Comparison of ENCODE assay signal across 24 cellular contexts in the genomic region with DNA sequence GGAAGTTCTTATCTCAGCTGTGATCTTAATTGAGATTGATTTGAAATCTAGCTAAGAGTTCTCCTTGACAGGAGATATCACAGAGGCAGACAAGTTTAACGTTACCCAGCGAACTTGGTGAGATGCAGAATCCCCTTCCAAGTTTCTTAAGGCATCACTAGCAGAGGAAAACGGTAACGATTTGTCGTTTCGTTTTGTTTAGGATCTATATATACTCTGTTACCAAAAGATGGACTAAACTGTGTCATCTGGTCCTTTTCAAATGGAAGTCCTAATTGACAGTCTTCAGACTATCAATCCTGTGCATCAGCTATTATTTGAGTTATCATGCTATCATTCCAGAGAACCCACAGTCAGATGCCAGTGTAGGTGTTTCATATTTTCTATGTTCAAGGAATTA.
"Had no signal": no experiment of that assay in that cellular context is flagged by ENCODE, and none has a peak within 500 bp of the region (broad histone marks: within the 10 kb centered on the region; RNA-seq: fewer than 3 reads in every experiment).

No MANE protein-coding gene starts in this region.

- DNase-seq: natural killer cell; occipital lobe; ovary; psoas muscle; right cardiac atrium; right lobe of liver; sigmoid colon; small intestine; stimulated activated CD4-positive, alpha-beta T cell treated with anti-CD3 and anti-CD28 coated beads, Interleukin-15, amount 100 ng/mL, for 24 hours; stimulated activated CD4-positive, alpha-beta T cell treated with anti-CD3 and anti-CD28 coated beads, Interleukin-2, amount 100 ng/mL, for 24 hours; stimulated activated CD4-positive, alpha-beta T cell treated with anti-CD3 and anti-CD28 coated beads, Interleukin-2, amount 100 ng/mL, for 48 hours; stimulated activated CD4-positive, alpha-beta T cell treated with anti-CD3 and anti-CD28 coated beads, Interleukin-4, amount 100 ng/mL, for 24 hours; stimulated activated naive B cell treated with anti-CD40 and anti-IgM and Interleukin-4, amounts not matched to agents 10 μg/mL and 1 μg/mL and 100 μg/mL, for 72 hours; stimulated activated naive CD4-positive, alpha-beta T cell treated with Interleukin-2 at 50 U/mL for 16 hours; stomach; thyroid gland; trophoblast cell; upper lobe of left lung had no signal

- H3K27ac ChIP-seq: neural progenitor cell, ovary, parathyroid adenoma, psoas muscle, right lobe of liver, sigmoid colon, stomach, thoracic aorta, thyroid gland, tibial nerve, upper lobe of left lung, vagina had no signal

- H3K27me3 ChIP-seq: neural progenitor cell, ovary, right lobe of liver, sigmoid colon, stomach, thyroid gland, tibial nerve, upper lobe of left lung, vagina had no signal

- FAIRE-seq: small intestine, urothelium cell line had no signal

- H2AFZ ChIP-seq: neural progenitor cell, parathyroid adenoma had no signal

- H3K9ac ChIP-seq: neural progenitor cell, parathyroid adenoma had no signal

- H3K36me3 ChIP-seq: neural progenitor cell, ovary, right lobe of liver, sigmoid colon, stomach, thoracic aorta, thyroid gland, tibial nerve, upper lobe of left lung, vagina had no signal

- H3K4me1 ChIP-seq: neural progenitor cell, parathyroid adenoma, psoas muscle, sigmoid colon, stomach, thyroid gland, tibial nerve, upper lobe of left lung, vagina had no signal

- H3K9me3 ChIP-seq: ovary, psoas muscle, right lobe of liver, sigmoid colon, stomach, thoracic aorta, thyroid gland, tibial nerve, upper lobe of left lung, vagina had no signal

- H3K79me2 ChIP-seq: parathyroid adenoma had no signal

- H3K4me2 ChIP-seq: neural progenitor cell had no signal

- H3K4me3 ChIP-seq: neural progenitor cell, ovary, psoas muscle, right lobe of liver, sigmoid colon, stomach, thoracic aorta, thyroid gland, tibial nerve, upper lobe of left lung, vagina had no signal
